In the genomic region with DNA sequence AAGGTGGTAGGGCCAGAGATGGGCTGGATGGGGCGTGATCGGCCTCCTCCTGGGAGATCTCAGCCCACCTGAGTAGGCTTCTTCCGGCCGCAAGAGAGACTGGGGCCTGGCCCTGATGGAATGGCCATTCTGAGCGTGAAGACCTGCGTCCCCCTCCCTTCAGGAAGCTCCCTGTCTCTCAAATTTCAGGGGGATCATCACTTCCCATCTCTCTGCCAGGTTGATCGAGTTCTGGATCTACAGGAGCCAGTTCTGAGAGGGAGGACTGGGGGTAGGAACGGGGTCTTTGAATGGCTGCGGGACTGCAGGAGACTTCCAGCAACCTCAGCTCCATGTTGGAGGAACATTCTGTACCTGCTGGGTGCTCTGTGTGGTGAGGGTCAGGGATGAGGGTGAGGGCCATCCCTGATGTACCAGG, we compare ENCODE assay signal across 1 cellular context.
TF ChIP-seq lines count a peak whose summit lies in the region.

No MANE protein-coding gene starts in this region.

TF ChIP-seq in HepG2, 621 proteins besides CTCF, POLR2A, EP300 and RAD21 (continued from another document and continues in another):
- TF ChIP-seq FOXO4 (CRISPR knock-in tag; conservative IDR thresholded peaks at IDR 0.05): no peak
- no peak for TF ChIP-seq ZNF891 (CRISPR knock-in tag; IDR thresholded peaks at IDR 0.05)
- TF ChIP-seq POGZ (CRISPR knock-in tag; IDR thresholded peaks at IDR 0.05): no peak
- TF ChIP-seq ZNF224 (CRISPR knock-in tag; IDR thresholded peaks at IDR 0.05): no peak
- TF ChIP-seq MEF2D (CRISPR knock-in tag; IDR thresholded peaks at IDR 0.05): no peak
- TF ChIP-seq ZSCAN29 (CRISPR knock-in tag; conservative IDR thresholded peaks at IDR 0.05): no peak
- TF ChIP-seq NR1H2 (CRISPR knock-in tag; IDR thresholded peaks at IDR 0.05; ENCODE audit: borderline replicate concordance, low read depth): no peak
- no peak for TF ChIP-seq ZNF770 (CRISPR knock-in tag; IDR thresholded peaks at IDR 0.05)
- peak; percentile 45; the same call in 1 of the 2 replicates for TF ChIP-seq PHF8 (CRISPR knock-in tag; IDR thresholded peaks at IDR 0.05)
- 0 out of 2 replicates have a peak, but pooled peaks have one; percentile 8 for TF ChIP-seq TBX2 (CRISPR knock-in tag; IDR thresholded peaks at IDR 0.05; ENCODE audit: borderline replicate concordance)
- no peak for TF ChIP-seq FLYWCH1 (CRISPR knock-in tag; IDR thresholded peaks at IDR 0.05)
- no peak for TF ChIP-seq ZBTB1 (CRISPR knock-in tag; IDR thresholded peaks at IDR 0.05; ENCODE audit: borderline replicate concordance)
- TF ChIP-seq ZNF567 (CRISPR knock-in tag; IDR thresholded peaks at IDR 0.05; ENCODE audit: borderline replicate concordance): 0 out of 2 replicates have a peak, but pooled peaks have one; percentile 75
- TF ChIP-seq, protein P1, sequence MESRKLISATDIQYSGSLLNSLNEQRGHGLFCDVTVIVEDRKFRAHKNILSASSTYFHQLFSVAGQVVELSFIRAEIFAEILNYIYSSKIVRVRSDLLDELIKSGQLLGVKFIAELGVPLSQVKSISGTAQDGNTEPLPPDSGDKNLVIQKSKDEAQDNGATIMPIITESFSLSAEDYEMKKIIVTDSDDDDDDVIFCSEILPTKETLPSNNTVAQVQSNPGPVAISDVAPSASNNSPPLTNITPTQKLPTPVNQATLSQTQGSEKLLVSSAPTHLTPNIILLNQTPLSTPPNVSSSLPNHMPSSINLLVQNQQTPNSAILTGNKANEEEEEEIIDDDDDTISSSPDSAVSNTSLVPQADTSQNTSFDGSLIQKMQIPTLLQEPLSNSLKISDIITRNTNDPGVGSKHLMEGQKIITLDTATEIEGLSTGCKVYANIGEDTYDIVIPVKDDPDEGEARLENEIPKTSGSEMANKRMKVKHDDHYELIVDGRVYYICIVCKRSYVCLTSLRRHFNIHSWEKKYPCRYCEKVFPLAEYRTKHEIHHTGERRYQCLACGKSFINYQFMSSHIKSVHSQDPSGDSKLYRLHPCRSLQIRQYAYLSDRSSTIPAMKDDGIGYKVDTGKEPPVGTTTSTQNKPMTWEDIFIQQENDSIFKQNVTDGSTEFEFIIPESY (CRISPR knock-in tag; IDR thresholded peaks at IDR 0.05): 0 out of 2 replicates have a peak, but pooled peaks have one; percentile 13
- TF ChIP-seq ZNF510 (CRISPR knock-in tag; IDR thresholded peaks at IDR 0.05; ENCODE audit: low read depth): no peak
- TF ChIP-seq GATA4 (IDR thresholded peaks at IDR 0.05; ENCODE audit: borderline replicate concordance, low read depth): no peak
- TF ChIP-seq GZF1 (CRISPR knock-in tag; IDR thresholded peaks at IDR 0.05): no peak
- no peak for TF ChIP-seq ZNF614 (CRISPR knock-in tag; IDR thresholded peaks at IDR 0.05; ENCODE audit: borderline replicate concordance)
- TF ChIP-seq KDM5B (CRISPR knock-in tag; IDR thresholded peaks at IDR 0.05; ENCODE audit: borderline replicate concordance): peak; percentile 76; the same call in 1 of the 2 replicates
- no peak for TF ChIP-seq FOSL1 (CRISPR knock-in tag; IDR thresholded peaks at IDR 0.05; ENCODE audit: borderline replicate concordance)
- no peak for TF ChIP-seq ZNF253 (CRISPR knock-in tag; IDR thresholded peaks at IDR 0.05; ENCODE audit: borderline replicate concordance)
- TF ChIP-seq, protein P2, sequence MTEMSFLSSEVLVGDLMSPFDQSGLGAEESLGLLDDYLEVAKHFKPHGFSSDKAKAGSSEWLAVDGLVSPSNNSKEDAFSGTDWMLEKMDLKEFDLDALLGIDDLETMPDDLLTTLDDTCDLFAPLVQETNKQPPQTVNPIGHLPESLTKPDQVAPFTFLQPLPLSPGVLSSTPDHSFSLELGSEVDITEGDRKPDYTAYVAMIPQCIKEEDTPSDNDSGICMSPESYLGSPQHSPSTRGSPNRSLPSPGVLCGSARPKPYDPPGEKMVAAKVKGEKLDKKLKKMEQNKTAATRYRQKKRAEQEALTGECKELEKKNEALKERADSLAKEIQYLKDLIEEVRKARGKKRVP (CRISPR knock-in tag; IDR thresholded peaks at IDR 0.05): no peak
- TF ChIP-seq SIN3A (IDR thresholded peaks at IDR 0.05; ENCODE audit: borderline replicate concordance, low read depth, low read length): no peak
- no peak for TF ChIP-seq ZNF282 (IDR thresholded peaks at IDR 0.05; ENCODE audit: partially characterized antibody)
- TF ChIP-seq, protein P3, sequence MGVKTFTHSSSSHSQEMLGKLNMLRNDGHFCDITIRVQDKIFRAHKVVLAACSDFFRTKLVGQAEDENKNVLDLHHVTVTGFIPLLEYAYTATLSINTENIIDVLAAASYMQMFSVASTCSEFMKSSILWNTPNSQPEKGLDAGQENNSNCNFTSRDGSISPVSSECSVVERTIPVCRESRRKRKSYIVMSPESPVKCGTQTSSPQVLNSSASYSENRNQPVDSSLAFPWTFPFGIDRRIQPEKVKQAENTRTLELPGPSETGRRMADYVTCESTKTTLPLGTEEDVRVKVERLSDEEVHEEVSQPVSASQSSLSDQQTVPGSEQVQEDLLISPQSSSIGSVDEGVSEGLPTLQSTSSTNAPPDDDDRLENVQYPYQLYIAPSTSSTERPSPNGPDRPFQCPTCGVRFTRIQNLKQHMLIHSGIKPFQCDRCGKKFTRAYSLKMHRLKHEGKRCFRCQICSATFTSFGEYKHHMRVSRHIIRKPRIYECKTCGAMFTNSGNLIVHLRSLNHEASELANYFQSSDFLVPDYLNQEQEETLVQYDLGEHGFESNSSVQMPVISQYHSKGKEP (CRISPR knock-in tag; IDR thresholded peaks at IDR 0.05): no peak
- no peak for TF ChIP-seq HES4 (CRISPR knock-in tag; IDR thresholded peaks at IDR 0.05; ENCODE audit: borderline replicate concordance)
- TF ChIP-seq, protein P4, sequence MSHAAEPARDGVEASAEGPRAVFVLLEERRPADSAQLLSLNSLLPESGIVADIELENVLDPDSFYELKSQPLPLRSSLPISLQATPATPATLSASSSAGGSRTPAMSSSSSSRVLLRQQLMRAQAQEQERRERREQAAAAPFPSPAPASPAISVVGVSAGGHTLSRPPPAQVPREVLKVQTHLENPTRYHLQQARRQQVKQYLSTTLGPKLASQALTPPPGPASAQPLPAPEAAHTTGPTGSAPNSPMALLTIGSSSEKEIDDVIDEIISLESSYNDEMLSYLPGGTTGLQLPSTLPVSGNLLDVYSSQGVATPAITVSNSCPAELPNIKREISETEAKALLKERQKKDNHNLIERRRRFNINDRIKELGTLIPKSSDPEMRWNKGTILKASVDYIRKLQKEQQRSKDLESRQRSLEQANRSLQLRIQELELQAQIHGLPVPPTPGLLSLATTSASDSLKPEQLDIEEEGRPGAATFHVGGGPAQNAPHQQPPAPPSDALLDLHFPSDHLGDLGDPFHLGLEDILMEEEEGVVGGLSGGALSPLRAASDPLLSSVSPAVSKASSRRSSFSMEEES (CRISPR knock-in tag; IDR thresholded peaks at IDR 0.05): no peak
- no peak for TF ChIP-seq ZNF724P (CRISPR knock-in tag; IDR thresholded peaks at IDR 0.05; ENCODE audit: borderline replicate concordance)
- TF ChIP-seq ZNF33A (CRISPR knock-in tag; IDR thresholded peaks at IDR 0.05; ENCODE audit: borderline replicate concordance): no peak
- TF ChIP-seq AHDC1 (CRISPR knock-in tag; IDR thresholded peaks at IDR 0.05; ENCODE audit: borderline replicate concordance): no peak
- TF ChIP-seq SP5 (CRISPR knock-in tag; IDR thresholded peaks at IDR 0.05; ENCODE audit: borderline replicate concordance, low read depth): 0 out of 2 replicates have a peak, but pooled peaks have one; percentile 6
- no peak for TF ChIP-seq ARNTL (CRISPR knock-in tag; IDR thresholded peaks at IDR 0.05)
- no peak; the same call in 1 of the 2 replicates for TF ChIP-seq SPEN (CRISPR knock-in tag; IDR thresholded peaks at IDR 0.05; ENCODE audit: low read depth)
- TF ChIP-seq, protein P5, sequence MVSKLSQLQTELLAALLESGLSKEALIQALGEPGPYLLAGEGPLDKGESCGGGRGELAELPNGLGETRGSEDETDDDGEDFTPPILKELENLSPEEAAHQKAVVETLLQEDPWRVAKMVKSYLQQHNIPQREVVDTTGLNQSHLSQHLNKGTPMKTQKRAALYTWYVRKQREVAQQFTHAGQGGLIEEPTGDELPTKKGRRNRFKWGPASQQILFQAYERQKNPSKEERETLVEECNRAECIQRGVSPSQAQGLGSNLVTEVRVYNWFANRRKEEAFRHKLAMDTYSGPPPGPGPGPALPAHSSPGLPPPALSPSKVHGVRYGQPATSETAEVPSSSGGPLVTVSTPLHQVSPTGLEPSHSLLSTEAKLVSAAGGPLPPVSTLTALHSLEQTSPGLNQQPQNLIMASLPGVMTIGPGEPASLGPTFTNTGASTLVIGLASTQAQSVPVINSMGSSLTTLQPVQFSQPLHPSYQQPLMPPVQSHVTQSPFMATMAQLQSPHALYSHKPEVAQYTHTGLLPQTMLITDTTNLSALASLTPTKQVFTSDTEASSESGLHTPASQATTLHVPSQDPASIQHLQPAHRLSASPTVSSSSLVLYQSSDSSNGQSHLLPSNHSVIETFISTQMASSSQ (IDR thresholded peaks at IDR 0.05; ENCODE audit: low read depth): no peak
- TF ChIP-seq, protein P5 (CRISPR knock-in tag; IDR thresholded peaks at IDR 0.05; ENCODE audit: borderline replicate concordance): no peak
- TF ChIP-seq ZNF496 (CRISPR knock-in tag; IDR thresholded peaks at IDR 0.05; ENCODE audit: insufficient replicate concordance): no peak
- no peak for TF ChIP-seq HDAC1 (CRISPR knock-in tag; IDR thresholded peaks at IDR 0.05)
